26 cellular contexts compared by ENCODE assay signal in genomic region chr3:148827585-148827984, GRCh38. TPM values are rescaled to one million over a fixed set of nuclear protein-coding genes. Genes with fewer than 3 reads are reported as not detected.
"Had no signal": no experiment of that assay in that cellular context is flagged by ENCODE, and none has a peak within 500 bp of the region (broad histone marks: within the 10 kb centered on the region; RNA-seq: fewer than 3 reads in every experiment).

Gene CPB1 (plus strand): TSS chr3:148827811. CDS start chr3:148827824, 13 bp downstream.

- DNase-seq: KBM-7; MV-4-11; NCI-H1048; NCI-H1105; NCI-H1417 treated with DMSO at 0.1 percent for 48 hours; NCI-H146; NCI-H1694 treated with DMSO at 0.1 percent for 48 hours; NCI-H1930; NCI-H2081; NCI-H2107; NCI-H2227 treated with DMSO at 0.1 percent for 48 hours; NCI-H524; NCI-H526 treated with DMSO at 0.1 percent for 48 hours; NCI-H748 treated with DMSO at 0.1 percent for 48 hours; NK-92 treated with Interleukin-12 subunit alpha and Interleukin-12 subunit beta, amount 100 ng/mL, for 24 hours; PC-3; SHP77; SK-N-SH had no signal

- H3K27ac ChIP-seq: RWPE1 had no signal

- H3K9ac ChIP-seq: SK-N-SH had no signal

- ATAC-seq: Panc1, PC-3 had no signal

- H3K9me3 ChIP-seq: SK-N-SH had no signal

- H3K4me2 ChIP-seq: SK-N-SH had no signal

RNA-seq across cellular contexts. Expression of gene CPB1, which starts in this region (rescaled TPM):
- total RNA-seq: HT-29, LHCN-M2, MCF 10A, NCI-H460, OCI-LY7, PC-3, SK-MEL-5 had no signal
